1 cellular context compared by ENCODE assay signal in the genomic region with DNA sequence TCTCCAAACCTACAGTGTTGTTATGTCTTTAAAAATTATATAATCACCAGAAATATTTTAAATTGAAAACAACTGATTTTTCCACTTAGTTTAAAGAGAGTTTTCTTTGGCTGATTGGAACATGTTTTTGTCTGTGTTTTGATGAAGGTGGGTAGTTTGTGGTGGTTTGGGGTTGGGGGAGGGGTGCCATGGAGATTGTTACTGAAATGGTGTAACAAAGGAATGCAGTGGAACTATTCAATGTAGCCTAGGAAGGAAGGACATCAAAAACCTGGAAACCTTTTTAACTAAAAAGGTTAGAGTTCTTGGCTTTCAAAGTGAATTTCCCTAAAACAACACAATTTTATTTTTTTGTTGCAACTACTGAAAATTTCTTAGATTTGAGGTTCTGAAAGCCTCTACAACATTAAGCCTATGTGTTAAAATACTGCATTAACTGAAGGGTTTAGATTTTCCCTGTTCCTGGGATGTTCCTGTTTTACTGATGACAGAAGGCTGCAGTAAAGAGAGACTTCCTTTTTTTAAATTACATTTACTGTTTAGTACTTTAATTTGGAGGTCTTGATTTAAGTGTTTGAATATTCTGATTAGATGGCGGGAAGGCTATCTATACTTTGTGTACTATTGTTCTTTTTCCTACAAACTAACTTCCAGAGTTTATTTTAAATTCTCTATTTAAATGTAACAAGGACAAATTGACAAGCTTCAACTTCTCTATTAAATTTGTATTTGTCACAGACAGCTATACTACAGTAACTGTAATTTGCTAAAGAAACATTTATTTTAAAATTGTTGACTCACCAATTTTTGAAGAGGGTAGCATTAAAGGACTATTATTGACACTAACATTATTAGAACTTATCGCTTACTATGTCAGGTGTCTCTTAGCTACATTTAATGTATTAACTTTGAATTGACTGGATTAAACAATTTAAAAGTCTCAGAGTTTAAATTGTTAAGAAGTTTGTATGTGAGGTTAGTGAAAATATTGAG.
TF ChIP-seq lines count a peak whose summit lies in the region.

No MANE protein-coding gene starts in this region.

TF ChIP-seq in GM23338, 12 proteins besides CTCF, POLR2A, EP300 and RAD21 (continued from another document):
- TF ChIP-seq, protein P1, sequence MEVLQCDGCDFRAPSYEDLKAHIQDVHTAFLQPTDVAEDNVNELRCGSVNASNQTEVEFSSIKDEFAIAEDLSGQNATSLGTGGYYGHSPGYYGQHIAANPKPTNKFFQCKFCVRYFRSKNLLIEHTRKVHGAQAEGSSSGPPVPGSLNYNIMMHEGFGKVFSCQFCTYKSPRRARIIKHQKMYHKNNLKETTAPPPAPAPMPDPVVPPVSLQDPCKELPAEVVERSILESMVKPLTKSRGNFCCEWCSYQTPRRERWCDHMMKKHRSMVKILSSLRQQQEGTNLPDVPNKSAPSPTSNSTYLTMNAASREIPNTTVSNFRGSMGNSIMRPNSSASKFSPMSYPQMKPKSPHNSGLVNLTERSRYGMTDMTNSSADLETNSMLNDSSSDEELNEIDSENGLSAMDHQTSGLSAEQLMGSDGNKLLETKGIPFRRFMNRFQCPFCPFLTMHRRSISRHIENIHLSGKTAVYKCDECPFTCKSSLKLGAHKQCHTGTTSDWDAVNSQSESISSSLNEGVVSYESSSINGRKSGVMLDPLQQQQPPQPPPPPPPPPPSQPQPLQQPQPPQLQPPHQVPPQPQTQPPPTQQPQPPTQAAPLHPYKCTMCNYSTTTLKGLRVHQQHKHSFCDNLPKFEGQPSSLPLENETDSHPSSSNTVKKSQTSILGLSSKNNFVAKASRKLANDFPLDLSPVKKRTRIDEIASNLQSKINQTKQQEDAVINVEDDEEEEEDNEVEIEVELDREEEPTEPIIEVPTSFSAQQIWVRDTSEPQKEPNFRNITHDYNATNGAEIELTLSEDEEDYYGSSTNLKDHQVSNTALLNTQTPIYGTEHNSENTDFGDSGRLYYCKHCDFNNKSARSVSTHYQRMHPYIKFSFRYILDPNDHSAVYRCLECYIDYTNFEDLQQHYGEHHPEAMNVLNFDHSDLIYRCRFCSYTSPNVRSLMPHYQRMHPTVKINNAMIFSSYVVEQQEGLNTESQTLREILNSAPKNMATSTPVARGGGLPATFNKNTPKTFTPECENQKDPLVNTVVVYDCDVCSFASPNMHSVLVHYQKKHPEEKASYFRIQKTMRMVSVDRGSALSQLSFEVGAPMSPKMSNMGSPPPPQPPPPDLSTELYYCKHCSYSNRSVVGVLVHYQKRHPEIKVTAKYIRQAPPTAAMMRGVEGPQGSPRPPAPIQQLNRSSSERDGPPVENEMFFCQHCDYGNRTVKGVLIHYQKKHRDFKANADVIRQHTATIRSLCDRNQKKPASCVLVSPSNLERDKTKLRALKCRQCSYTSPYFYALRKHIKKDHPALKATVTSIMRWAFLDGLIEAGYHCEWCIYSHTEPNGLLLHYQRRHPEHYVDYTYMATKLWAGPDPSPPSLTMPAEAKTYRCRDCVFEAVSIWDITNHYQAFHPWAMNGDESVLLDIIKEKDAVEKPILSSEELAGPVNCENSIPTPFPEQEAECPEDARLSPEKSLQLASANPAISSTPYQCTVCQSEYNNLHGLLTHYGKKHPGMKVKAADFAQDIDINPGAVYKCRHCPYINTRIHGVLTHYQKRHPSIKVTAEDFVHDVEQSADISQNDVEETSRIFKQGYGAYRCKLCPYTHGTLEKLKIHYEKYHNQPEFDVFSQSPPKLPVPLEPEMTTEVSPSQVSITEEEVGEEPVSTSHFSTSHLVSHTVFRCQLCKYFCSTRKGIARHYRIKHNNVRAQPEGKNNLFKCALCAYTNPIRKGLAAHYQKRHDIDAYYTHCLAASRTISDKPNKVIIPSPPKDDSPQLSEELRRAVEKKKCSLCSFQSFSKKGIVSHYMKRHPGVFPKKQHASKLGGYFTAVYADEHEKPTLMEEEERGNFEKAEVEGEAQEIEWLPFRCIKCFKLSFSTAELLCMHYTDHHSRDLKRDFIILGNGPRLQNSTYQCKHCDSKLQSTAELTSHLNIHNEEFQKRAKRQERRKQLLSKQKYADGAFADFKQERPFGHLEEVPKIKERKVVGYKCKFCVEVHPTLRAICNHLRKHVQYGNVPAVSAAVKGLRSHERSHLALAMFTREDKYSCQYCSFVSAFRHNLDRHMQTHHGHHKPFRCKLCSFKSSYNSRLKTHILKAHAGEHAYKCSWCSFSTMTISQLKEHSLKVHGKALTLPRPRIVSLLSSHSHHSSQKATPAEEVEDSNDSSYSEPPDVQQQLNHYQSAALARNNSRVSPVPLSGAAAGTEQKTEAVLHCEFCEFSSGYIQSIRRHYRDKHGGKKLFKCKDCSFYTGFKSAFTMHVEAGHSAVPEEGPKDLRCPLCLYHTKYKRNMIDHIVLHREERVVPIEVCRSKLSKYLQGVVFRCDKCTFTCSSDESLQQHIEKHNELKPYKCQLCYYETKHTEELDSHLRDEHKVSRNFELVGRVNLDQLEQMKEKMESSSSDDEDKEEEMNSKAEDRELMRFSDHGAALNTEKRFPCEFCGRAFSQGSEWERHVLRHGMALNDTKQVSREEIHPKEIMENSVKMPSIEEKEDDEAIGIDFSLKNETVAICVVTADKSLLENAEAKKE (CRISPR knock-in tag; IDR thresholded peaks at IDR 0.05): 0 out of 2 replicates have a peak, but pooled peaks have one; percentile 44
